ENCODE assay signal across 1 cellular context in the genomic region with DNA sequence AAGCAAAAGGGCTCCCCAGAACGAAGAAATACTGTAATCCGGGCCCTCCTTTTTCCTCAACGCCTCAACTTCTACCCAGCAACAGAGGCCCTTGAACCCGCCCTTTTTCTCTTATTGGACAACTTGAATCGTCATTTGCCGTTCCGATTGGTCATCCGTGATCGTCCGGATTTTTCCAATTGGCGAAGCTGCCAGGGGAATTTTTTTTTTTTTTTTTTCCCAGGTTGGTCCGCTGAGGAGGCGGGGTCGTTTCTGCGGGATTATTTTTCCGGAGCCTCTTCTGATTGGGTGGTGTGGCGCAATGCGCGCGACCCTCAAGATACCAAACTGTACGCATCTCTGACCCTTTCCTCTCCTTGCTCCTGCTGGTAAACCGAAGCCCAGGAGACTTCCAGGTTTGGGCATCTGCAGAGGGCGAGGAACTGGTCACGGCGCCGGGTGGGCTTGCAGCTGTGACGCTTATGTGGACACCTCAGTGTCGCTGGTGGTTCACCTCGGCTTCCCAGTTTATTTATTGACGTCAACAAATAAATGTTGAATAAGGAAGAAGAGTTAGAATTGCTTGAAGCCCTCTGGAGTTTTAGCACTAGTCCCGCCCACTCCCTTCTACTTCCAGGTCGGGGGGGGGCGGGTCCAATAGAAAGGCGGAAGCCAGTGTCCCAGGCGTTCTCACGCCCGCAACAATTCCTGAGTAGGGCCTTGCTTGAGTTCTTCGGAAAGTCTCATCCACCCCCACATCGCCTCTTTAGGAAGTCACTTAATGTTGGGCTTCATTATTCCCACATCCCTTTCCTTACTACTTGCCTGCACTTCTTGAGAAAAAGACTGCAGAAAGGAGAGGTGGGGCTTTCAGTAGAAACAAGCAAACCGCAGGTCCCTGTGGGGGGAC.
TF ChIP-seq lines count a peak whose summit lies in the region.

A gene with protein sequence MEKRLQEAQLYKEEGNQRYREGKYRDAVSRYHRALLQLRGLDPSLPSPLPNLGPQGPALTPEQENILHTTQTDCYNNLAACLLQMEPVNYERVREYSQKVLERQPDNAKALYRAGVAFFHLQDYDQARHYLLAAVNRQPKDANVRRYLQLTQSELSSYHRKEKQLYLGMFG (plus strand): TSS at position 654 of the 889 bp plus-strand sequence. CDS start 363 bp downstream, outside the sequence.

TF ChIP-seq in HepG2, 621 proteins besides CTCF, POLR2A, EP300 and RAD21 (continued from another document and continues in another):
- TF ChIP-seq ZNF121 (CRISPR knock-in tag; IDR thresholded peaks at IDR 0.05), result no peak
- TF ChIP-seq, protein P1, sequence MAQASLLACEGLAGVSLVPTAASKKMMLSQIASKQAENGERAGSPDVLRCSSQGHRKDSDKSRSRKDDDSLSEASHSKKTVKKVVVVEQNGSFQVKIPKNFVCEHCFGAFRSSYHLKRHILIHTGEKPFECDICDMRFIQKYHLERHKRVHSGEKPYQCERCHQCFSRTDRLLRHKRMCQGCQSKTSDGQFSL (CRISPR knock-in tag; IDR thresholded peaks at IDR 0.05), result peak; percentile 65; the same call in 1 of the 2 replicates
- peak; percentile 100 for TF ChIP-seq RFXAP (CRISPR knock-in tag; IDR thresholded peaks at IDR 0.05; ENCODE audit: borderline replicate concordance)
- TF ChIP-seq, protein P2, sequence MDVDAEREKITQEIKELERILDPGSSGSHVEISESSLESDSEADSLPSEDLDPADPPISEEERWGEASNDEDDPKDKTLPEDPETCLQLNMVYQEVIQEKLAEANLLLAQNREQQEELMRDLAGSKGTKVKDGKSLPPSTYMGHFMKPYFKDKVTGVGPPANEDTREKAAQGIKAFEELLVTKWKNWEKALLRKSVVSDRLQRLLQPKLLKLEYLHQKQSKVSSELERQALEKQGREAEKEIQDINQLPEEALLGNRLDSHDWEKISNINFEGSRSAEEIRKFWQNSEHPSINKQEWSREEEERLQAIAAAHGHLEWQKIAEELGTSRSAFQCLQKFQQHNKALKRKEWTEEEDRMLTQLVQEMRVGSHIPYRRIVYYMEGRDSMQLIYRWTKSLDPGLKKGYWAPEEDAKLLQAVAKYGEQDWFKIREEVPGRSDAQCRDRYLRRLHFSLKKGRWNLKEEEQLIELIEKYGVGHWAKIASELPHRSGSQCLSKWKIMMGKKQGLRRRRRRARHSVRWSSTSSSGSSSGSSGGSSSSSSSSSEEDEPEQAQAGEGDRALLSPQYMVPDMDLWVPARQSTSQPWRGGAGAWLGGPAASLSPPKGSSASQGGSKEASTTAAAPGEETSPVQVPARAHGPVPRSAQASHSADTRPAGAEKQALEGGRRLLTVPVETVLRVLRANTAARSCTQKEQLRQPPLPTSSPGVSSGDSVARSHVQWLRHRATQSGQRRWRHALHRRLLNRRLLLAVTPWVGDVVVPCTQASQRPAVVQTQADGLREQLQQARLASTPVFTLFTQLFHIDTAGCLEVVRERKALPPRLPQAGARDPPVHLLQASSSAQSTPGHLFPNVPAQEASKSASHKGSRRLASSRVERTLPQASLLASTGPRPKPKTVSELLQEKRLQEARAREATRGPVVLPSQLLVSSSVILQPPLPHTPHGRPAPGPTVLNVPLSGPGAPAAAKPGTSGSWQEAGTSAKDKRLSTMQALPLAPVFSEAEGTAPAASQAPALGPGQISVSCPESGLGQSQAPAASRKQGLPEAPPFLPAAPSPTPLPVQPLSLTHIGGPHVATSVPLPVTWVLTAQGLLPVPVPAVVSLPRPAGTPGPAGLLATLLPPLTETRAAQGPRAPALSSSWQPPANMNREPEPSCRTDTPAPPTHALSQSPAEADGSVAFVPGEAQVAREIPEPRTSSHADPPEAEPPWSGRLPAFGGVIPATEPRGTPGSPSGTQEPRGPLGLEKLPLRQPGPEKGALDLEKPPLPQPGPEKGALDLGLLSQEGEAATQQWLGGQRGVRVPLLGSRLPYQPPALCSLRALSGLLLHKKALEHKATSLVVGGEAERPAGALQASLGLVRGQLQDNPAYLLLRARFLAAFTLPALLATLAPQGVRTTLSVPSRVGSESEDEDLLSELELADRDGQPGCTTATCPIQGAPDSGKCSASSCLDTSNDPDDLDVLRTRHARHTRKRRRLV (CRISPR knock-in tag; IDR thresholded peaks at IDR 0.05), result 0 out of 2 replicates have a peak, but pooled peaks have one; percentile 34
- TF ChIP-seq GATAD1 (CRISPR knock-in tag; IDR thresholded peaks at IDR 0.05), result peak; percentile 80
- TF ChIP-seq TCF12 (IDR thresholded peaks at IDR 0.05), result no peak
- TF ChIP-seq TCF12 (CRISPR knock-in tag; IDR thresholded peaks at IDR 0.05), result no peak
- no peak for TF ChIP-seq ZNF367 (CRISPR knock-in tag; IDR thresholded peaks at IDR 0.05; ENCODE audit: borderline replicate concordance)
- TF ChIP-seq ZNF749 (CRISPR knock-in tag; IDR thresholded peaks at IDR 0.05; ENCODE audit: borderline replicate concordance), result no peak
- no peak for TF ChIP-seq RARG (CRISPR knock-in tag; IDR thresholded peaks at IDR 0.05; ENCODE audit: low read depth)
- no peak for TF ChIP-seq BRD4 (CRISPR knock-in tag; IDR thresholded peaks at IDR 0.05)
- TF ChIP-seq, protein P3, sequence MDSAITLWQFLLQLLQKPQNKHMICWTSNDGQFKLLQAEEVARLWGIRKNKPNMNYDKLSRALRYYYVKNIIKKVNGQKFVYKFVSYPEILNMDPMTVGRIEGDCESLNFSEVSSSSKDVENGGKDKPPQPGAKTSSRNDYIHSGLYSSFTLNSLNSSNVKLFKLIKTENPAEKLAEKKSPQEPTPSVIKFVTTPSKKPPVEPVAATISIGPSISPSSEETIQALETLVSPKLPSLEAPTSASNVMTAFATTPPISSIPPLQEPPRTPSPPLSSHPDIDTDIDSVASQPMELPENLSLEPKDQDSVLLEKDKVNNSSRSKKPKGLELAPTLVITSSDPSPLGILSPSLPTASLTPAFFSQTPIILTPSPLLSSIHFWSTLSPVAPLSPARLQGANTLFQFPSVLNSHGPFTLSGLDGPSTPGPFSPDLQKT (CRISPR knock-in tag; IDR thresholded peaks at IDR 0.05; ENCODE audit: borderline replicate concordance), result no peak
- no peak for TF ChIP-seq SCMH1 (CRISPR knock-in tag; IDR thresholded peaks at IDR 0.05; ENCODE audit: borderline replicate concordance)
- no peak for TF ChIP-seq THYN1 (CRISPR knock-in tag; IDR thresholded peaks at IDR 0.05; ENCODE audit: borderline replicate concordance, low read depth)
- TF ChIP-seq, protein P4, sequence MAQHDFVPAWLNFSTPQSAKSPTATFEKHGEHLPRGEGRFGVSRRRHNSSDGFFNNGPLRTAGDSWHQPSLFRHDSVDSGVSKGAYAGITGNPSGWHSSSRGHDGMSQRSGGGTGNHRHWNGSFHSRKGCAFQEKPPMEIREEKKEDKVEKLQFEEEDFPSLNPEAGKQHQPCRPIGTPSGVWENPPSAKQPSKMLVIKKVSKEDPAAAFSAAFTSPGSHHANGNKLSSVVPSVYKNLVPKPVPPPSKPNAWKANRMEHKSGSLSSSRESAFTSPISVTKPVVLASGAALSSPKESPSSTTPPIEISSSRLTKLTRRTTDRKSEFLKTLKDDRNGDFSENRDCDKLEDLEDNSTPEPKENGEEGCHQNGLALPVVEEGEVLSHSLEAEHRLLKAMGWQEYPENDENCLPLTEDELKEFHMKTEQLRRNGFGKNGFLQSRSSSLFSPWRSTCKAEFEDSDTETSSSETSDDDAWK (CRISPR knock-in tag; IDR thresholded peaks at IDR 0.05), result no peak
- TF ChIP-seq PITX1 (CRISPR knock-in tag; IDR thresholded peaks at IDR 0.05), result no peak
- no peak for TF ChIP-seq NR3C1 (CRISPR knock-in tag; IDR thresholded peaks at IDR 0.05)
- TF ChIP-seq, protein P5, sequence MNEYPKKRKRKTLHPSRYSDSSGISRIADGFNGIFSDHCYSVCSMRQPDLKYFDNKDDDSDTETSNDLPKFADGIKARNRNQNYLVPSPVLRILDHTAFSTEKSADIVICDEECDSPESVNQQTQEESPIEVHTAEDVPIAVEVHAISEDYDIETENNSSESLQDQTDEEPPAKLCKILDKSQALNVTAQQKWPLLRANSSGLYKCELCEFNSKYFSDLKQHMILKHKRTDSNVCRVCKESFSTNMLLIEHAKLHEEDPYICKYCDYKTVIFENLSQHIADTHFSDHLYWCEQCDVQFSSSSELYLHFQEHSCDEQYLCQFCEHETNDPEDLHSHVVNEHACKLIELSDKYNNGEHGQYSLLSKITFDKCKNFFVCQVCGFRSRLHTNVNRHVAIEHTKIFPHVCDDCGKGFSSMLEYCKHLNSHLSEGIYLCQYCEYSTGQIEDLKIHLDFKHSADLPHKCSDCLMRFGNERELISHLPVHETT (CRISPR knock-in tag; conservative IDR thresholded peaks at IDR 0.05), result peak; percentile 37; the same call in 1 of the 2 replicates
- TF ChIP-seq SALL2 (CRISPR knock-in tag; IDR thresholded peaks at IDR 0.05), result no peak
- no peak for TF ChIP-seq KDM3A (CRISPR knock-in tag; IDR thresholded peaks at IDR 0.05; ENCODE audit: low read depth)
- TF ChIP-seq, protein P6, sequence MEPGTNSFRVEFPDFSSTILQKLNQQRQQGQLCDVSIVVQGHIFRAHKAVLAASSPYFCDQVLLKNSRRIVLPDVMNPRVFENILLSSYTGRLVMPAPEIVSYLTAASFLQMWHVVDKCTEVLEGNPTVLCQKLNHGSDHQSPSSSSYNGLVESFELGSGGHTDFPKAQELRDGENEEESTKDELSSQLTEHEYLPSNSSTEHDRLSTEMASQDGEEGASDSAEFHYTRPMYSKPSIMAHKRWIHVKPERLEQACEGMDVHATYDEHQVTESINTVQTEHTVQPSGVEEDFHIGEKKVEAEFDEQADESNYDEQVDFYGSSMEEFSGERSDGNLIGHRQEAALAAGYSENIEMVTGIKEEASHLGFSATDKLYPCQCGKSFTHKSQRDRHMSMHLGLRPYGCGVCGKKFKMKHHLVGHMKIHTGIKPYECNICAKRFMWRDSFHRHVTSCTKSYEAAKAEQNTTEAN (CRISPR knock-in tag; conservative IDR thresholded peaks at IDR 0.05), result peak; percentile 38; the same call in 1 of the 2 replicates
- no peak for TF ChIP-seq NBN (conservative IDR thresholded peaks at IDR 0.05)
- no peak for TF ChIP-seq ZNF335 (CRISPR knock-in tag; IDR thresholded peaks at IDR 0.05)
- 0 out of 2 replicates have a peak, but pooled peaks have one; percentile 14 for TF ChIP-seq ZKSCAN1 (IDR thresholded peaks at IDR 0.05; ENCODE audit: low read length)
- TF ChIP-seq MIER3 (CRISPR knock-in tag; IDR thresholded peaks at IDR 0.05; ENCODE audit: borderline replicate concordance), result no peak
- TF ChIP-seq, protein P7, sequence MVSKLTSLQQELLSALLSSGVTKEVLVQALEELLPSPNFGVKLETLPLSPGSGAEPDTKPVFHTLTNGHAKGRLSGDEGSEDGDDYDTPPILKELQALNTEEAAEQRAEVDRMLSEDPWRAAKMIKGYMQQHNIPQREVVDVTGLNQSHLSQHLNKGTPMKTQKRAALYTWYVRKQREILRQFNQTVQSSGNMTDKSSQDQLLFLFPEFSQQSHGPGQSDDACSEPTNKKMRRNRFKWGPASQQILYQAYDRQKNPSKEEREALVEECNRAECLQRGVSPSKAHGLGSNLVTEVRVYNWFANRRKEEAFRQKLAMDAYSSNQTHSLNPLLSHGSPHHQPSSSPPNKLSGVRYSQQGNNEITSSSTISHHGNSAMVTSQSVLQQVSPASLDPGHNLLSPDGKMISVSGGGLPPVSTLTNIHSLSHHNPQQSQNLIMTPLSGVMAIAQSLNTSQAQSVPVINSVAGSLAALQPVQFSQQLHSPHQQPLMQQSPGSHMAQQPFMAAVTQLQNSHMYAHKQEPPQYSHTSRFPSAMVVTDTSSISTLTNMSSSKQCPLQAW (CRISPR knock-in tag; IDR thresholded peaks at IDR 0.05), result no peak; the same call in 1 of the 2 replicates
- TF ChIP-seq ATM (IDR thresholded peaks at IDR 0.05; ENCODE audit: borderline replicate concordance), result no peak
- no peak for TF ChIP-seq TRIM24 (CRISPR knock-in tag; IDR thresholded peaks at IDR 0.05)
- TF ChIP-seq SOX5 (CRISPR knock-in tag; IDR thresholded peaks at IDR 0.05; ENCODE audit: borderline replicate concordance), result no peak
- TF ChIP-seq KAT8 (CRISPR knock-in tag; IDR thresholded peaks at IDR 0.05), result peak; percentile 90
- no peak for TF ChIP-seq HIVEP1 (CRISPR knock-in tag; IDR thresholded peaks at IDR 0.05)
- no peak for TF ChIP-seq ZNF747 (CRISPR knock-in tag; IDR thresholded peaks at IDR 0.05; ENCODE audit: borderline replicate concordance)
- TF ChIP-seq, protein P8, sequence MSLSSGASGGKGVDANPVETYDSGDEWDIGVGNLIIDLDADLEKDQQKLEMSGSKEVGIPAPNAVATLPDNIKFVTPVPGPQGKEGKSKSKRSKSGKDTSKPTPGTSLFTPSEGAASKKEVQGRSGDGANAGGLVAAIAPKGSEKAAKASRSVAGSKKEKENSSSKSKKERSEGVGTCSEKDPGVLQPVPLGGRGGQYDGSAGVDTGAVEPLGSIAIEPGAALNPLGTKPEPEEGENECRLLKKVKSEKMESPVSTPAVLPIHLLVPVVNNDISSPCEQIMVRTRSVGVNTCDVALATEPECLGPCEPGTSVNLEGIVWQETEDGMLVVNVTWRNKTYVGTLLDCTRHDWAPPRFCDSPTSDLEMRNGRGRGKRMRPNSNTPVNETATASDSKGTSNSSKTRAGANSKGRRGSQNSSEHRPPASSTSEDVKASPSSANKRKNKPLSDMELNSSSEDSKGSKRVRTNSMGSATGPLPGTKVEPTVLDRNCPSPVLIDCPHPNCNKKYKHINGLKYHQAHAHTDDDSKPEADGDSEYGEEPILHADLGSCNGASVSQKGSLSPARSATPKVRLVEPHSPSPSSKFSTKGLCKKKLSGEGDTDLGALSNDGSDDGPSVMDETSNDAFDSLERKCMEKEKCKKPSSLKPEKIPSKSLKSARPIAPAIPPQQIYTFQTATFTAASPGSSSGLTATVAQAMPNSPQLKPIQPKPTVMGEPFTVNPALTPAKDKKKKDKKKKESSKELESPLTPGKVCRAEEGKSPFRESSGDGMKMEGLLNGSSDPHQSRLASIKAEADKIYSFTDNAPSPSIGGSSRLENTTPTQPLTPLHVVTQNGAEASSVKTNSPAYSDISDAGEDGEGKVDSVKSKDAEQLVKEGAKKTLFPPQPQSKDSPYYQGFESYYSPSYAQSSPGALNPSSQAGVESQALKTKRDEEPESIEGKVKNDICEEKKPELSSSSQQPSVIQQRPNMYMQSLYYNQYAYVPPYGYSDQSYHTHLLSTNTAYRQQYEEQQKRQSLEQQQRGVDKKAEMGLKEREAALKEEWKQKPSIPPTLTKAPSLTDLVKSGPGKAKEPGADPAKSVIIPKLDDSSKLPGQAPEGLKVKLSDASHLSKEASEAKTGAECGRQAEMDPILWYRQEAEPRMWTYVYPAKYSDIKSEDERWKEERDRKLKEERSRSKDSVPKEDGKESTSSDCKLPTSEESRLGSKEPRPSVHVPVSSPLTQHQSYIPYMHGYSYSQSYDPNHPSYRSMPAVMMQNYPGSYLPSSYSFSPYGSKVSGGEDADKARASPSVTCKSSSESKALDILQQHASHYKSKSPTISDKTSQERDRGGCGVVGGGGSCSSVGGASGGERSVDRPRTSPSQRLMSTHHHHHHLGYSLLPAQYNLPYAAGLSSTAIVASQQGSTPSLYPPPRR (CRISPR knock-in tag; IDR thresholded peaks at IDR 0.05; ENCODE audit: borderline replicate concordance), result no peak
- TF ChIP-seq ZSCAN20 (CRISPR knock-in tag; IDR thresholded peaks at IDR 0.05; ENCODE audit: borderline replicate concordance), result peak; percentile 47; the same call in 1 of the 2 replicates
- TF ChIP-seq, protein P9, sequence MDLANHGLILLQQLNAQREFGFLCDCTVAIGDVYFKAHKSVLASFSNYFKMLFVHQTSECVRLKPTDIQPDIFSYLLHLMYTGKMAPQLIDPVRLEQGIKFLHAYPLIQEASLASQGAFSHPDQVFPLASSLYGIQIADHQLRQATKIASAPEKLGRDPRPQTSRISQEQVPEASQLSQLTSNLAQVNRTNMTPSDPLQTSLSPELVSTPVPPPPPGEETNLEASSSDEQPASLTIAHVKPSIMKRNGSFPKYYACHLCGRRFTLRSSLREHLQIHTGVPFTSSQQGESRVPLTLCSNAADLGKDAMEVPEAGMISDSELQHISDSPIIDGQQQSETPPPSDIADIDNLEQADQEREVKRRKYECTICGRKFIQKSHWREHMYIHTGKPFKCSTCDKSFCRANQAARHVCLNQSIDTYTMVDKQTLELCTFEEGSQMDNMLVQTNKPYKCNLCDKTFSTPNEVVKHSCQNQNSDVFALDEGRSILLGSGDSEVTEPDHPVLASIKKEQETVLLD (CRISPR knock-in tag; IDR thresholded peaks at IDR 0.05; ENCODE audit: low read depth), result no peak
- no peak; the same call in 1 of the 2 replicates for TF ChIP-seq SAFB2 (CRISPR knock-in tag; IDR thresholded peaks at IDR 0.05; ENCODE audit: borderline replicate concordance, low read depth)
